ENCODE assay signal across 11 cellular contexts in genomic region chr9:4137234-4137633, GRCh38.
A peak's percentile ranks its signal among the peaks of the same experiment; 100 is the strongest.
DNase-seq lines count a peak whose midpoint lies in the region; TF ChIP-seq lines count a peak whose summit lies in the region.
"Had no signal": no experiment of that assay in that cellular context is flagged by ENCODE, and none has a peak within 500 bp of the region (broad histone marks: within the 10 kb centered on the region; RNA-seq: fewer than 3 reads in every experiment).

No MANE protein-coding gene starts in this region.

- no peak overlapping the region for H3K4me3 ChIP-seq in AG04450 (ENCODE audit: low read depth, low read length)
- H3K4me3 ChIP-seq in mesendoderm (ENCODE audit: low read length), result no peak overlapping the region
- H3K4me3 ChIP-seq in testis, result no peak overlapping the region
- no peak overlapping the region for H3K4me3 ChIP-seq in adrenal gland
- H3K4me3 ChIP-seq in WERI-Rb-1 (ENCODE audit: low read depth, low read length), result no peak overlapping the region

- no CpG with 5 or more reads among the region's 1 CpG for WGBS in mesendoderm (ENCODE audit: extremely low coverage, insufficient coverage, low lambda C conversion rate)
- 63 to 79% methylated on average over 1 of the region's 1 CpG for WGBS in testis, 2 donors
- WGBS in adrenal gland, 4 donors, result 59 to 91% (median 72%) methylated on average over 1 of the region's 1 CpG

- no peak overlapping the region for H3K4ac ChIP-seq in mesendoderm (ENCODE audit: low read depth, low read length)

- intact Hi-C loops in testis (cut with DNase I; ENCODE audit: low total_unique reads), result no loop called here
- intact Hi-C loops in adrenal gland (cut with DNase I), result no loop called here

- no peak overlapping the region for H4K8ac ChIP-seq in mesendoderm (ENCODE audit: low read depth, low read length)

- H2BK15ac ChIP-seq in mesendoderm (replicated peaks; ENCODE audit: low read depth), result no peak overlapping the region

- no peaks in the 10 kb centered on the region for H3K9me3 ChIP-seq in AG04450 (ENCODE audit: control insufficient read depth, insufficient read depth, low read length)
- no peaks in the 10 kb centered on the region for H3K9me3 ChIP-seq in testis
- H3K9me3 ChIP-seq in adrenal gland (replicated peaks in 1 of 3), result no peaks in the 10 kb centered on the region
- H3K9me3 ChIP-seq in WERI-Rb-1 (ENCODE audit: severe bottlenecking), result no peaks in the 10 kb centered on the region

- H3K4me1 ChIP-seq in mesendoderm (ENCODE audit: control insufficient read depth, low read depth, low read length) (no peaks in the 10 kb centered on the region), testis (no peaks in the 10 kb centered on the region), adrenal gland (replicated peaks in 1 of 2) (no peaks in the 10 kb centered on the region)

- H3K18ac ChIP-seq in mesendoderm (ENCODE audit: low read length), result no peak overlapping the region

- H3K23ac ChIP-seq in mesendoderm (ENCODE audit: low read length), result no peak overlapping the region

- H3K79me2 ChIP-seq in mesendoderm (ENCODE audit: control insufficient read depth, insufficient read depth, low read length), result no peaks in the 10 kb centered on the region

- DNase-seq in AG04450 (ENCODE audit: low read depth, low spot score) (peak; percentile 88), LoVo (ENCODE audit: low spot score) (peak; percentile 77), dermis blood vessel endothelial cell (peak; percentile 92), mesendoderm (peak; percentile 90), testis (no peak), adrenal gland (no peak), NCI-H2081 treated with DMSO at 0.1 percent for 48 hours (lab: John Stamatoyannopoulos, UW) (no peak), WERI-Rb-1 (no peak)
- DNase-seq: activated T-cell treated with anti-CD3 and anti-CD28 coated beads, Interleukin-2, amount 50 U/mL, for 24 hours; CD4-positive, alpha-beta memory T cell; NCI-H1436 had no signal

- H2BK120ac ChIP-seq in mesendoderm (ENCODE audit: low read depth, low read length), result no peak overlapping the region

- CTCF ChIA-PET in AG04450 (lab: Charles Lee), result no interaction called here

- TF ChIP-seq CTCF in AG04450 (IDR thresholded peaks at IDR 0.05; ENCODE audit: low read depth, low read length), result no peak
- TF ChIP-seq CTCF in testis (IDR thresholded peaks at IDR 0.05), result no peak
- TF ChIP-seq CTCF in adrenal gland (IDR thresholded peaks at IDR 0.05), result no peak
- no peak for TF ChIP-seq CTCF in WERI-Rb-1 (IDR thresholded peaks at IDR 0.05; ENCODE audit: low read depth, low read length)

- no peaks in the 10 kb centered on the region for H3K27me3 ChIP-seq in AG04450 (ENCODE audit: control insufficient read depth, insufficient read depth, low read length)
- no peaks in the 10 kb centered on the region for H3K27me3 ChIP-seq in mesendoderm (ENCODE audit: insufficient read depth, low read length, poor library complexity)
- H3K27me3 ChIP-seq in testis, result no peaks in the 10 kb centered on the region
- no peaks in the 10 kb centered on the region for H3K27me3 ChIP-seq in adrenal gland
- H3K27me3 ChIP-seq in WERI-Rb-1 (ENCODE audit: insufficient read depth, low read depth, severe bottlenecking), result no peaks in the 10 kb centered on the region

- no peak overlapping the region for H3K4me2 ChIP-seq in mesendoderm (ENCODE audit: low read length)

- H4K5ac ChIP-seq in mesendoderm (ENCODE audit: low read length), result no peak overlapping the region

- H3K36me3 ChIP-seq in mesendoderm (ENCODE audit: control insufficient read depth, insufficient read depth, low read length) (no peaks in the 10 kb centered on the region), testis (ENCODE audit: low read depth, missing control alignments) (no peaks in the 10 kb centered on the region), adrenal gland (replicated peaks in 1 of 2) (no peaks in the 10 kb centered on the region), WERI-Rb-1 (no peaks in the 10 kb centered on the region)

- no peak overlapping the region for H2AK5ac ChIP-seq in mesendoderm (ENCODE audit: low read length)

- H3K56ac ChIP-seq in mesendoderm (ENCODE audit: low read length), result no peak overlapping the region

- no peaks in the 10 kb centered on the region for H3K79me1 ChIP-seq in mesendoderm (ENCODE audit: low read length)

- H2BK5ac ChIP-seq in mesendoderm (ENCODE audit: low read length), result no peak overlapping the region

- H3K9ac ChIP-seq in mesendoderm (ENCODE audit: low read length), result no peak overlapping the region

- H3K27ac ChIP-seq in AG04450 (ENCODE audit: low read depth, low read length) (peak overlapping the region; percentile 85), mesendoderm (ENCODE audit: low read depth, low read length) (no peak overlapping the region), testis (no peak overlapping the region), adrenal gland (no peak overlapping the region), WERI-Rb-1 (no peak overlapping the region)

- no peak for TF ChIP-seq POLR2A in testis (IDR thresholded peaks at IDR 0.05)
- no peak for TF ChIP-seq POLR2A in adrenal gland (IDR thresholded peaks at IDR 0.05)

- POLR2A ChIA-PET in AG04450 (lab: Yijun Ruan, JAX), result interaction anchor here (0.9 to 1.5 kb wide), 2 partner anchors 10 to 22 kb away, joined by 3 read pairs; no protein-coding TSS in a partner anchor

Comparison
In these comparisons a context has a peak if more than half of its experiments do, and no peak if none do; other contexts are left out.
1. DNase-seq: peak in AG04450 (single experiment), LoVo (single experiment), dermis blood vessel endothelial cell (single experiment) and mesendoderm (single experiment); none in testis (single experiment), adrenal gland (0 of 7), NCI-H2081 treated with DMSO at 0.1 percent for 48 hours (single experiment) and WERI-Rb-1 (single experiment).